1 cellular context compared by ENCODE assay signal in the genomic region with DNA sequence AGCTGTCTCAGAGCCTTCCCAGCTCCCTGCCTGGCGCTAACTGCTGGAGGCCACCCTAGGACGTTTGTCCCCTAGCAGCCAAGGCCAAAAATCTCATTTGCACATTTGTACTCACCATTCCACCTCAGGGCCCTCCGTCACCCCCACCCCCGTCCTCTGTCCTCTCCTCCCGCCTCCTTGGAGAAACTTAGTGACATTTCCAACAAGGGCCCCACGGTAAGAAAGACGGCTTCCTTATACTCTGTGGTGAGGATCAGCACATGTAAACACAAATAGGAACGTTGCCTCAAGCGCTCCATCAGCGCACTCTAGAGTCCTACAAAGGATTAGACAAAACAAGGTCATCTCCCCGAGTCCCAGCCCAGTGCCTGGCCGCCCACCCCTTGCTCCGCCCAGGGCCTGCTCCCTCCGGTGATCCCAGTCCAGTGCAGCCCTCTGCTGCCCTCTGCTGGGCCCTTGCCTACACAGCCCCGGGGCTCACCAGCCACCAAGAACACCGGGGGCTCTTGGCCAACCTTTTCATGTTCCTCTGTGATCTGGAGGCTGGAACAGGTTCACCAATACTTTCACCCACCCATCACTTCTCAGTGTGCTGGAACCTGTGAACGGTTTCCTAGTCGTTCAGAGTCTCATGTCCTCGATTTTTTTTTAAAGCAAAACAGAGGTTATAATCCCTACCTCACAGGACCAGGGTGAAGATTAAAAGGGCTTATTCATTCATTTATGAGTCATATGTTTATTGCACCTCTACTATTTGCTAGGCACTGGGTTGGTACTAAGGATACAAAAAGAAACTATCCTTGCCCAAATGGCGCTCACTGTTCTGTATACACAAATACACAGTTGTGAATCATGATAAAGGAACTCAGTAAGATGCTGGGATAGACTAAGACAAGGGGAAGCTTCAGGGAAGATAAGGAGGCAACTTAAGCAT.
TF ChIP-seq lines count a peak whose summit lies in the region.

No MANE protein-coding gene starts in this region.

TF ChIP-seq in HepG2, 621 proteins besides CTCF, POLR2A, EP300 and RAD21 (continued from another document and continues in another):
- TF ChIP-seq, protein P1, sequence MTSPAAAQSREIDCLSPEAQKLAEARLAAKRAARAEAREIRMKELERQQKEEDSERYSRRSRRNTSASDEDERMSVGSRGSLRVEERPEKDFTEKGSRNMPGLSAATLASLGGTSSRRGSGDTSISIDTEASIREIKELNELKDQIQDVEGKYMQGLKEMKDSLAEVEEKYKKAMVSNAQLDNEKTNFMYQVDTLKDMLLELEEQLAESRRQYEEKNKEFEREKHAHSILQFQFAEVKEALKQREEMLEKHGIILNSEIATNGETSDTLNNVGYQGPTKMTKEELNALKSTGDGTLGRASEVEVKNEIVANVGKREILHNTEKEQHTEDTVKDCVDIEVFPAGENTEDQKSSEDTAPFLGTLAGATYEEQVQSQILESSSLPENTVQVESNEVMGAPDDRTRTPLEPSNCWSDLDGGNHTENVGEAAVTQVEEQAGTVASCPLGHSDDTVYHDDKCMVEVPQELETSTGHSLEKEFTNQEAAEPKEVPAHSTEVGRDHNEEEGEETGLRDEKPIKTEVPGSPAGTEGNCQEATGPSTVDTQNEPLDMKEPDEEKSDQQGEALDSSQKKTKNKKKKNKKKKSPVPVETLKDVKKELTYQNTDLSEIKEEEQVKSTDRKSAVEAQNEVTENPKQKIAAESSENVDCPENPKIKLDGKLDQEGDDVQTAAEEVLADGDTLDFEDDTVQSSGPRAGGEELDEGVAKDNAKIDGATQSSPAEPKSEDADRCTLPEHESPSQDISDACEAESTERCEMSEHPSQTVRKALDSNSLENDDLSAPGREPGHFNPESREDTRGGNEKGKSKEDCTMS (CRISPR knock-in tag; conservative IDR thresholded peaks at IDR 0.05) = no peak
- TF ChIP-seq, protein P2, sequence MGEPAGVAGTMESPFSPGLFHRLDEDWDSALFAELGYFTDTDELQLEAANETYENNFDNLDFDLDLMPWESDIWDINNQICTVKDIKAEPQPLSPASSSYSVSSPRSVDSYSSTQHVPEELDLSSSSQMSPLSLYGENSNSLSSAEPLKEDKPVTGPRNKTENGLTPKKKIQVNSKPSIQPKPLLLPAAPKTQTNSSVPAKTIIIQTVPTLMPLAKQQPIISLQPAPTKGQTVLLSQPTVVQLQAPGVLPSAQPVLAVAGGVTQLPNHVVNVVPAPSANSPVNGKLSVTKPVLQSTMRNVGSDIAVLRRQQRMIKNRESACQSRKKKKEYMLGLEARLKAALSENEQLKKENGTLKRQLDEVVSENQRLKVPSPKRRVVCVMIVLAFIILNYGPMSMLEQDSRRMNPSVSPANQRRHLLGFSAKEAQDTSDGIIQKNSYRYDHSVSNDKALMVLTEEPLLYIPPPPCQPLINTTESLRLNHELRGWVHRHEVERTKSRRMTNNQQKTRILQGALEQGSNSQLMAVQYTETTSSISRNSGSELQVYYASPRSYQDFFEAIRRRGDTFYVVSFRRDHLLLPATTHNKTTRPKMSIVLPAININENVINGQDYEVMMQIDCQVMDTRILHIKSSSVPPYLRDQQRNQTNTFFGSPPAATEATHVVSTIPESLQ (CRISPR knock-in tag; conservative IDR thresholded peaks at IDR 0.05) = no peak; the same call in 1 of the 2 replicates
- TF ChIP-seq ZNF331 (CRISPR knock-in tag; IDR thresholded peaks at IDR 0.05) (peak; percentile 57; the same call in 1 of the 2 replicates), ZNF326 (CRISPR knock-in tag; IDR thresholded peaks at IDR 0.05; ENCODE audit: borderline replicate concordance) (no peak), ZNF350 (CRISPR knock-in tag; IDR thresholded peaks at IDR 0.05; ENCODE audit: borderline replicate concordance, low read depth) (peak; percentile 45; the same call in 1 of the 2 replicates), KDM2A (CRISPR knock-in tag; IDR thresholded peaks at IDR 0.05; ENCODE audit: borderline replicate concordance, low read depth) (peak; percentile 77; the same call in 1 of the 2 replicates), ASH2L (IDR thresholded peaks at IDR 0.05; ENCODE audit: insufficient read length, low read depth, low read length) (no peak), ZNF567 (CRISPR knock-in tag; IDR thresholded peaks at IDR 0.05; ENCODE audit: borderline replicate concordance) (0 out of 2 replicates have a peak, but pooled peaks have one; percentile 42), RARA (CRISPR knock-in tag; IDR thresholded peaks at IDR 0.05) (peak; percentile 20; the same call in 1 of the 2 replicates), ZNF878 (CRISPR knock-in tag; IDR thresholded peaks at IDR 0.05) (no peak), TARDBP (CRISPR knock-in tag; IDR thresholded peaks at IDR 0.05) (peak; percentile 60; the same call in 1 of the 2 replicates), KDM4B (CRISPR knock-in tag; IDR thresholded peaks at IDR 0.05) (peak; percentile 24; the same call in 1 of the 2 replicates), SOX13 (IDR thresholded peaks at IDR 0.05) (no peak), SOX13 (CRISPR knock-in tag; conservative IDR thresholded peaks at IDR 0.05 in 1 of 2, IDR thresholded peaks at IDR 0.05 in 1 of 2) (peak in 1 of 2 experiments; percentile 31; a peak in 1 of 4 replicates), ZNF644 (CRISPR knock-in tag; IDR thresholded peaks at IDR 0.05; ENCODE audit: low read depth) (no peak), ZNF251 (CRISPR knock-in tag; IDR thresholded peaks at IDR 0.05) (no peak), ZNF263 (CRISPR knock-in tag; IDR thresholded peaks at IDR 0.05) (0 out of 2 replicates have a peak, but pooled peaks have one; percentile 22), SP5 (CRISPR knock-in tag; IDR thresholded peaks at IDR 0.05; ENCODE audit: borderline replicate concordance, low read depth) (peak; percentile 88), TEAD3 (CRISPR knock-in tag; optimal IDR thresholded peaks at IDR 0.05; ENCODE audit: borderline replicate concordance) (peak; percentile 51), STAG1 (CRISPR knock-in tag; IDR thresholded peaks at IDR 0.05) (peak; percentile 99), SP4 (CRISPR knock-in tag; IDR thresholded peaks at IDR 0.05) (peak; percentile 60; the same call in 1 of the 2 replicates), SAP130 (CRISPR knock-in tag; IDR thresholded peaks at IDR 0.05; ENCODE audit: low read depth) (peak; percentile 52; the same call in 1 of the 2 replicates), AHR (CRISPR knock-in tag; IDR thresholded peaks at IDR 0.05) (0 out of 2 replicates have a peak, but pooled peaks have one; percentile 52), ZBTB37 (CRISPR knock-in tag; IDR thresholded peaks at IDR 0.05) (no peak), ATF7-NPFF (CRISPR knock-in tag; IDR thresholded peaks at IDR 0.05; ENCODE audit: low read depth) (peak; percentile 40; the same call in 1 of the 2 replicates), REPIN1 (CRISPR knock-in tag; IDR thresholded peaks at IDR 0.05; ENCODE audit: borderline replicate concordance, low read depth) (peak; percentile 78), ZNF691 (CRISPR knock-in tag; IDR thresholded peaks at IDR 0.05; ENCODE audit: borderline replicate concordance, low read depth) (peak; percentile 32; the same call in 1 of the 2 replicates), MXI1 (IDR thresholded peaks at IDR 0.05; ENCODE audit: borderline replicate concordance, low read depth, low read length) (0 out of 3 replicates have a peak, but pooled peaks have one; percentile 18), FOXA1 (IDR thresholded peaks at IDR 0.05) (no peak), FOXA1 (CRISPR knock-in tag; IDR thresholded peaks at IDR 0.05) (peak; percentile 70), SNRNP70 (IDR thresholded peaks at IDR 0.05; ENCODE audit: low read depth, low read length) (no peak), LCORL (IDR thresholded peaks at IDR 0.05) (no peak), LCORL (CRISPR knock-in tag; IDR thresholded peaks at IDR 0.05) (peak; percentile 65), GABPB1 (CRISPR knock-in tag; IDR thresholded peaks at IDR 0.05) (peak; percentile 60), SOX6 (IDR thresholded peaks at IDR 0.05) (no peak), SOX6 (CRISPR knock-in tag; IDR thresholded peaks at IDR 0.05) (peak; percentile 47; the same call in 1 of the 2 replicates), POLR2AphosphoS2 (IDR thresholded peaks at IDR 0.05; ENCODE audit: low read depth, low read length) (no peak), XRCC5 (optimal IDR thresholded peaks at IDR 0.05; ENCODE audit: low read length) (peak; percentile 92), ZNF441 (CRISPR knock-in tag; IDR thresholded peaks at IDR 0.05; ENCODE audit: borderline replicate concordance) (peak; percentile 96), ZNF256 (CRISPR knock-in tag; conservative IDR thresholded peaks at IDR 0.05) (no peak), ZNF792 (CRISPR knock-in tag; IDR thresholded peaks at IDR 0.05) (peak; percentile 33; the same call in 1 of the 2 replicates), ETV5 (CRISPR knock-in tag; IDR thresholded peaks at IDR 0.05; ENCODE audit: borderline replicate concordance) (peak; percentile 89), BORCS8-MEF2B (CRISPR knock-in tag; IDR thresholded peaks at IDR 0.05) (peak; percentile 62), ZNF33B (CRISPR knock-in tag; IDR thresholded peaks at IDR 0.05) (0 out of 2 replicates have a peak, but pooled peaks have one; percentile 39)
- TF ChIP-seq, protein P3, sequence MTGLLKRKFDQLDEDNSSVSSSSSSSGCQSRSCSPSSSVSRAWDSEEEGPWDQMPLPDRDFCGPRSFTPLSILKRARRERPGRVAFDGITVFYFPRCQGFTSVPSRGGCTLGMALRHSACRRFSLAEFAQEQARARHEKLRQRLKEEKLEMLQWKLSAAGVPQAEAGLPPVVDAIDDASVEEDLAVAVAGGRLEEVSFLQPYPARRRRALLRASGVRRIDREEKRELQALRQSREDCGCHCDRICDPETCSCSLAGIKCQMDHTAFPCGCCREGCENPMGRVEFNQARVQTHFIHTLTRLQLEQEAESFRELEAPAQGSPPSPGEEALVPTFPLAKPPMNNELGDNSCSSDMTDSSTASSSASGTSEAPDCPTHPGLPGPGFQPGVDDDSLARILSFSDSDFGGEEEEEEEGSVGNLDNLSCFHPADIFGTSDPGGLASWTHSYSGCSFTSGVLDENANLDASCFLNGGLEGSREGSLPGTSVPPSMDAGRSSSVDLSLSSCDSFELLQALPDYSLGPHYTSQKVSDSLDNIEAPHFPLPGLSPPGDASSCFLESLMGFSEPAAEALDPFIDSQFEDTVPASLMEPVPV (CRISPR knock-in tag; IDR thresholded peaks at IDR 0.05) = peak; percentile 47; the same call in 1 of the 2 replicates
- TF ChIP-seq, protein P4, sequence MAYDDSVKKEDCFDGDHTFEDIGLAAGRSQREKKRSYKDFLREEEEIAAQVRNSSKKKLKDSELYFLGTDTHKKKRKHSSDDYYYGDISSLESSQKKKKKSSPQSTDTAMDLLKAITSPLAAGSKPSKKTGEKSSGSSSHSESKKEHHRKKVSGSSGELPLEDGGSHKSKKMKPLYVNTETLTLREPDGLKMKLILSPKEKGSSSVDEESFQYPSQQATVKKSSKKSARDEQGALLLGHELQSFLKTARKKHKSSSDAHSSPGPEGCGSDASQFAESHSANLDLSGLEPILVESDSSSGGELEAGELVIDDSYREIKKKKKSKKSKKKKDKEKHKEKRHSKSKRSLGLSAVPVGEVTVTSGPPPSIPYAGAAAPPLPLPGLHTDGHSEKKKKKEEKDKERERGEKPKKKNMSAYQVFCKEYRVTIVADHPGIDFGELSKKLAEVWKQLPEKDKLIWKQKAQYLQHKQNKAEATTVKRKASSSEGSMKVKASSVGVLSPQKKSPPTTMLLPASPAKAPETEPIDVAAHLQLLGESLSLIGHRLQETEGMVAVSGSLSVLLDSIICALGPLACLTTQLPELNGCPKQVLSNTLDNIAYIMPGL (CRISPR knock-in tag; IDR thresholded peaks at IDR 0.05; ENCODE audit: borderline replicate concordance in 1 of 2, low read depth in 1 of 2) = peak; percentile 68 to 73; a peak in 2 of 4 replicates
- TF ChIP-seq, protein P5, sequence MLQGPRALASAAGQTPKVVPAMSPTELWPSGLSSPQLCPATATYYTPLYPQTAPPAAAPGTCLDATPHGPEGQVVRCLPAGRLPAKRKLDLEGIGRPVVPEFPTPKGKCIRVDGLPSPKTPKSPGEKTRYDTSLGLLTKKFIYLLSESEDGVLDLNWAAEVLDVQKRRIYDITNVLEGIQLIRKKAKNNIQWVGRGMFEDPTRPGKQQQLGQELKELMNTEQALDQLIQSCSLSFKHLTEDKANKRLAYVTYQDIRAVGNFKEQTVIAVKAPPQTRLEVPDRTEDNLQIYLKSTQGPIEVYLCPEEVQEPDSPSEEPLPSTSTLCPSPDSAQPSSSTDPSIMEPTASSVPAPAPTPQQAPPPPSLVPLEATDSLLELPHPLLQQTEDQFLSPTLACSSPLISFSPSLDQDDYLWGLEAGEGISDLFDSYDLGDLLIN (CRISPR knock-in tag; IDR thresholded peaks at IDR 0.05; ENCODE audit: borderline replicate concordance) = no peak
- TF ChIP-seq, protein P6, sequence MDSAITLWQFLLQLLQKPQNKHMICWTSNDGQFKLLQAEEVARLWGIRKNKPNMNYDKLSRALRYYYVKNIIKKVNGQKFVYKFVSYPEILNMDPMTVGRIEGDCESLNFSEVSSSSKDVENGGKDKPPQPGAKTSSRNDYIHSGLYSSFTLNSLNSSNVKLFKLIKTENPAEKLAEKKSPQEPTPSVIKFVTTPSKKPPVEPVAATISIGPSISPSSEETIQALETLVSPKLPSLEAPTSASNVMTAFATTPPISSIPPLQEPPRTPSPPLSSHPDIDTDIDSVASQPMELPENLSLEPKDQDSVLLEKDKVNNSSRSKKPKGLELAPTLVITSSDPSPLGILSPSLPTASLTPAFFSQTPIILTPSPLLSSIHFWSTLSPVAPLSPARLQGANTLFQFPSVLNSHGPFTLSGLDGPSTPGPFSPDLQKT (CRISPR knock-in tag; IDR thresholded peaks at IDR 0.05; ENCODE audit: borderline replicate concordance) = no peak
